In genomic region chr2:143429932-143430331, GRCh38 we compare ENCODE assay signal across 16 cellular contexts.
DNase-seq lines count a peak whose midpoint lies in the region; TF ChIP-seq lines count a peak whose summit lies in the region.
"Had no signal": no experiment of that assay in that cellular context is flagged by ENCODE, and none has a peak within 500 bp of the region (broad histone marks: within the 10 kb centered on the region; RNA-seq: fewer than 3 reads in every experiment).

No MANE protein-coding gene starts in this region.

- peaks cover 16% of the 10 kb centered on the region for H3K4me1 ChIP-seq in adipocyte (ENCODE audit: control insufficient read depth, insufficient read depth, low read length)

- no peaks in the 10 kb centered on the region for H3K9me3 ChIP-seq in adipocyte (ENCODE audit: control insufficient read depth, low read length)
- H3K9me3 ChIP-seq: tibial artery had no signal

- H3K36me3 ChIP-seq in adipocyte (ENCODE audit: control insufficient read depth, insufficient read depth, low read length, severe bottlenecking) = no peaks in the 10 kb centered on the region
- H3K36me3 ChIP-seq: neural progenitor cell, tibial artery had no signal

- H3K27me3 ChIP-seq in adipocyte (replicated peaks; ENCODE audit: control insufficient read depth, insufficient read depth, low read length) = no peaks in the 10 kb centered on the region
- H3K27me3 ChIP-seq: neural progenitor cell, tibial artery had no signal

- peak; percentile 6 for DNase-seq in DMS 273 (lab: John Stamatoyannopoulos, UW; ENCODE audit: unreplicated experiment)
- no peak for DNase-seq in DMS 273 treated with DMSO at 0.1 percent for 48 hours (lab: John Stamatoyannopoulos, UW)
- peak; percentile 62 for DNase-seq in adipocyte (ENCODE audit: low read depth)
- DNase-seq in fibroblast of mammary gland (ENCODE audit: low read depth) = peak; percentile 38
- DNase-seq in retinal pigment epithelial cell (ENCODE audit: low read depth) = peak; percentile 75
- DNase-seq in NCI-H82 treated with DMSO at 0.1 percent for 48 hours (lab: John Stamatoyannopoulos, UW; ENCODE audit: unreplicated experiment) = no peak
- no peak for DNase-seq in hypothalamus (lab: John Stamatoyannopoulos, UW)
- DNase-seq in stimulated activated CD4-positive, alpha-beta T cell treated with anti-CD3 and anti-CD28 coated beads, Interleukin-15, amount 100 ng/mL, for 24 hours = no peak
- DNase-seq: activated CD4-positive, alpha-beta T cell treated with anti-CD3 and anti-CD28 coated beads, Interleukin-2, amount 50 U/mL, for 4 hours; activated naive CD8-positive, alpha-beta T cell treated with anti-CD3 and anti-CD28 coated beads for 36 hours; activated T-cell treated with anti-CD3 and anti-CD28 coated beads, Interleukin-2, amount 50 U/mL, for 4 hours; GOT3; NCI-H2081; NCI-H748 treated with DMSO at 0.1 percent for 48 hours; tibial artery had no signal

- H3K4me3 ChIP-seq in adipocyte (ENCODE audit: low read length) (no peak overlapping the region), fibroblast of mammary gland (ENCODE audit: control insufficient read depth, low read depth, low read length) (no peak overlapping the region), retinal pigment epithelial cell (ENCODE audit: low read length) (no peak overlapping the region)
- H3K4me3 ChIP-seq: neural progenitor cell, tibial artery had no signal

- TF ChIP-seq CTCF in fibroblast of mammary gland (conservative IDR thresholded peaks at IDR 0.05; ENCODE audit: control insufficient read depth, insufficient read depth, low read depth, low read length) (no peak), retinal pigment epithelial cell (conservative IDR thresholded peaks at IDR 0.05; ENCODE audit: low read depth, low read length) (no peak)

- H3K9ac ChIP-seq in adipocyte (ENCODE audit: low read length) = no peak overlapping the region
- H3K9ac ChIP-seq: neural progenitor cell had no signal

Comparison
In these comparisons a context has a peak if more than half of its experiments do, and no peak if none do; other contexts are left out.
1. DNase-seq: peak in DMS 273 (single experiment), adipocyte (single experiment), fibroblast of mammary gland (single experiment) and retinal pigment epithelial cell (single experiment); none in DMS 273 treated with DMSO at 0.1 percent for 48 hours (single experiment), NCI-H82 treated with DMSO at 0.1 percent for 48 hours (single experiment), hypothalamus (0 of 51) and stimulated activated CD4-positive, alpha-beta T cell treated with anti-CD3 and anti-CD28 coated beads, Interleukin-15, amount 100 ng/mL, for 24 hours (single experiment).